In the genomic region with DNA sequence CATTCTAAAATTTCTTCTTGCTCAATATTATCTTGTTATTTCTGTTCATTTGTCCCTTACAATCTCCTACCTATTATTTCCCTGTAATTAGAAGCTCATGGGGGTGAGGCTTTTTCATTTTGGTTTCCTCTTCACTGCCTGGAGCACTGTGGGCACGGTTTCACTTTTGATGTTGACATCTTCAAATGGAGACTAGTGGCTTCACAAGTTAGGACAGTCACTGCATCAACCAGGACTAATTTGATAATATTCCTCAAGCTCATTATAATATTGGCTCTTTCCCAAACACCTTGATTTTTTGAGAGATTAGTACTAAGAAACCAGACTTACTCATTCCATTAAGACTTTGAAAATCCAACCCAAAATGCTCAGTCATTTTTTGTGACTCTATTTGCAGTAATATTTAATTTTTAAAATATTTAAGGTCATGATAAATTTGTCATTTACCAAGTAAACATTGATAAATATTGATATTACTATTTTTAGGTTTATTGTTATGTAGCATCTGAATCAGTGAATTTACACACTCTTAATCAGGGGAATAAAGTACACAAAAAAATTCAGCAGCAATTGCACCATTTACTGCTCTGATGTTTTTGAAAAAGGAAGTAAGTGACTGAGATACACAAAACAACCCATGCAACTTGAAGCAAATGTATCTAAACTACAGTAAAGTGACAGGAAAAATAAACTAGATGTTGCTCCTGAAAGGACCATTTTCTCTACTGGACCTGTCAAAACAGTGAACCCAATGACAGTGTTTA, we compare ENCODE assay signal across 11 cellular contexts. TPM values are rescaled to one million over a fixed set of nuclear protein-coding genes. Genes with fewer than 3 reads are reported as not detected.
DNase-seq lines count a peak whose midpoint lies in the region; ATAC-seq, FAIRE-seq and TF ChIP-seq lines count a peak whose summit lies in the region.
"Had no signal": no experiment of that assay in that cellular context is flagged by ENCODE, and none has a peak within 500 bp of the region (broad histone marks: within the 10 kb centered on the region; RNA-seq: fewer than 3 reads in every experiment).

No MANE protein-coding gene starts in this region.

- no peaks in the 10 kb centered on the region for H3K36me3 Mint-ChIP-seq in activated CD8-positive, alpha-beta T cell treated with anti-CD3 and anti-CD28 coated beads for 36 hours (ENCODE audit: low read depth)

- peak; percentile 30 for ATAC-seq in GM18868 (IDR thresholded peaks at IDR 0.05; ENCODE audit: unreplicated experiment)
- ATAC-seq in HG03520 (IDR thresholded peaks at IDR 0.05; ENCODE audit: unreplicated experiment): peak; percentile 9
- ATAC-seq in activated CD8-positive, alpha-beta T cell treated with anti-CD3 and anti-CD28 coated beads for 36 hours: peak; percentile 4
- ATAC-seq: right cardiac atrium had no signal

- no peak for FAIRE-seq in RCC 7860 (lab: Jason Lieb, UNC)
- FAIRE-seq: bronchial epithelial cell had no signal

- TF ChIP-seq CTCF in activated CD8-positive, alpha-beta T cell treated with anti-CD3 and anti-CD28 coated beads for 36 hours (IDR thresholded peaks at IDR 0.05): no peak

- CTCF ChIA-PET in activated CD8-positive, alpha-beta T cell treated with anti-CD3 and anti-CD28 coated beads for 36 hours (lab: Charles Lee): interaction anchor here (0.7 to 1.4 kb wide), 8 partner anchors 10 to 226 kb away, joined by 3 to 5 read pairs (median 3); no protein-coding TSS in a partner anchor

- H3K27me3 Mint-ChIP-seq in activated CD8-positive, alpha-beta T cell treated with anti-CD3 and anti-CD28 coated beads for 36 hours: peaks cover 55% of the 10 kb centered on the region

- POLR2A ChIA-PET in activated CD8-positive, alpha-beta T cell treated with anti-CD3 and anti-CD28 coated beads for 36 hours (lab: Charles Lee): interaction anchor here (1.3 to 1.6 kb wide), 2 partner anchors 67 to 69 kb away, joined by 3 to 5 read pairs; no protein-coding TSS in a partner anchor

- peaks cover 28% of the 10 kb centered on the region for H3K4me1 Mint-ChIP-seq in activated CD8-positive, alpha-beta T cell treated with anti-CD3 and anti-CD28 coated beads for 36 hours (ENCODE audit: low read depth)

- DNase-seq in AML-193 (lab: John Stamatoyannopoulos, UW): peak; percentile 38 to 58
- DNase-seq in activated CD8-positive, alpha-beta T cell treated with anti-CD3 and anti-CD28 coated beads for 36 hours: peak; percentile 29
- no peak for DNase-seq in NK-92 (lab: John Stamatoyannopoulos, UW; ENCODE audit: unreplicated experiment)
- DNase-seq in GF-D8 (lab: John Stamatoyannopoulos, UW): no peak
- DNase-seq in RCC 7860 (ENCODE audit: low spot score): no peak
- no peak for DNase-seq in LoVo (ENCODE audit: low spot score)
- DNase-seq: right cardiac atrium had no signal

- intact Hi-C loops in activated CD8-positive, alpha-beta T cell treated with anti-CD3 and anti-CD28 coated beads for 36 hours (cut with micrococcal nuclease): loop anchor here (2.0 kb wide), 2 partner anchors 57 to 159 kb away; no protein-coding TSS in a partner anchor

- H3K27ac Mint-ChIP-seq in activated CD8-positive, alpha-beta T cell treated with anti-CD3 and anti-CD28 coated beads for 36 hours: no peak overlapping the region
- H3K27ac Mint-ChIP-seq: memory B cell had no signal

- H3K9me3 Mint-ChIP-seq in activated CD8-positive, alpha-beta T cell treated with anti-CD3 and anti-CD28 coated beads for 36 hours: no peaks in the 10 kb centered on the region

- no peak overlapping the region for H3K4me3 Mint-ChIP-seq in activated CD8-positive, alpha-beta T cell treated with anti-CD3 and anti-CD28 coated beads for 36 hours
- H3K4me3 Mint-ChIP-seq: memory B cell had no signal

RNA-seq across cellular contexts. Expression of a gene that starts 28.8 kb away (rescaled TPM):
- 1 to 10 TPM; 1.6 to 2.2 TPM for total RNA-seq in activated CD8-positive, alpha-beta T cell treated with anti-CD3 and anti-CD28 coated beads for 36 hours

Comparison
In these comparisons a context has a peak if more than half of its experiments do, and no peak if none do; other contexts are left out.
1. DNase-seq: peak in AML-193 (2 of 2) and activated CD8-positive, alpha-beta T cell treated with anti-CD3 and anti-CD28 coated beads for 36 hours (single experiment); none in NK-92 (single experiment), GF-D8 (single experiment), RCC 7860 (single experiment) and LoVo (single experiment).
2. Peak in every context shown above with its lines, with median percentiles within 50 percentile points of each other: ATAC-seq.